25 cellular contexts compared by ENCODE assay signal in the genomic region with DNA sequence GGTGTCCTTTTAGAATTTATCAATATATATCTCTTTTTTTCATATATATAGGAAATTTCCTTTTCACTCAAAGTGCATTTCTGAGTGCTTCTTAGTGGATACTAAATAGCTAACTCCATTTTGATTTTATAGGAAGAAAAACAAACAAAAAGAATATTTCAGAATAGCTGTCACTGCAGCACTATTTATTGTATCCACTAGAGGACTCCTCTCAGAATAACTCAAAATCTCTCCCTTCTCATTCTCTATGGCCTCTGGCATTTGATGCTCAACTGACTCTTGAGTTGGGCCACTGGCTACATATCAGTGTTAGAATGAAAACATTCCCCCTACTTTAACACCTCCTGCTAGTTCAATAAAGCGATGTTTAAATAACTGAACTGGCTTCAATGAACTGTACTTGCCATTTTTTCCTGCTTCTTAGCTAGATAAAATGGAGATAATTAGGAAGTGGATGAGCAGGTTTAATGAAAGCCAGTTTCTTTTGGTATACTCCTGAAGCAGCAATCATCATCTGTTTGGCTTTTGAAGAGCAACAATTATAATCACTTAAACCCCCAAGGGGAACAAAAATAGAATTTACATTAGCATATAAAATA. TPM values are rescaled to one million over a fixed set of nuclear protein-coding genes. Genes with fewer than 3 reads are reported as not detected.
A peak's percentile ranks its signal among the peaks of the same experiment; 100 is the strongest.
DNase-seq lines count a peak whose midpoint lies in the region; ATAC-seq, FAIRE-seq and TF ChIP-seq lines count a peak whose summit lies in the region.
"Had no signal": no experiment of that assay in that cellular context is flagged by ENCODE, and none has a peak within 500 bp of the region (broad histone marks: within the 10 kb centered on the region; RNA-seq: fewer than 3 reads in every experiment).

No MANE protein-coding gene starts in this region.

- H3K27ac ChIP-seq in OCI-LY3 (ENCODE audit: low read length) (no peak overlapping the region), smooth muscle cell (ENCODE audit: low read depth) (no peak overlapping the region)
- H3K27ac ChIP-seq: hepatocyte, neutrophil, tibial artery had no signal

- no peaks in the 10 kb centered on the region for H3K9me3 ChIP-seq in OCI-LY3 (ENCODE audit: insufficient read depth, low read length)
- no peaks in the 10 kb centered on the region for H3K9me3 ChIP-seq in smooth muscle cell (replicated peaks; ENCODE audit: low read depth)
- H3K9me3 ChIP-seq: neutrophil, tibial artery had no signal

- H3K4me3 ChIP-seq in OCI-LY3 (ENCODE audit: low read length) (no peak overlapping the region), epithelial cell of esophagus (ENCODE audit: low read length) (no peak overlapping the region), smooth muscle cell (no peak overlapping the region)
- H3K4me3 ChIP-seq: hepatocyte, tibial artery had no signal

- WGBS in smooth muscle cell (ENCODE audit: low lambda C conversion rate): 81% methylated on average over 1 of the region's 1 CpG

- H2AFZ ChIP-seq in OCI-LY3 (ENCODE audit: low read depth, low read length) (no peak overlapping the region), smooth muscle cell (ENCODE audit: low read depth) (no peak overlapping the region)
- H2AFZ ChIP-seq: hepatocyte had no signal

- TF ChIP-seq CTCF in OCI-LY3 (IDR thresholded peaks at IDR 0.05; ENCODE audit: low read depth, low read length) (peak; percentile 8; the same call in 1 of the 2 replicates), epithelial cell of esophagus (IDR thresholded peaks at IDR 0.05; ENCODE audit: insufficient read depth, low read depth, low read length, missing control alignments) (peak; percentile 42), smooth muscle cell (IDR thresholded peaks at IDR 0.05; ENCODE audit: borderline replicate concordance, insufficient read depth, poor library complexity, severe bottlenecking) (peak; percentile 30)

- no peak for FAIRE-seq in urothelium cell line (lab: Jason Lieb, UNC)
- FAIRE-seq: RCC 7860 had no signal

- peak; percentile 47 for DNase-seq in NCI-H748 (lab: John Stamatoyannopoulos, UW; ENCODE audit: unreplicated experiment)
- no peak for DNase-seq in NCI-H748 treated with DMSO at 0.1 percent for 48 hours (lab: John Stamatoyannopoulos, UW)
- DNase-seq in epithelial cell of esophagus (ENCODE audit: low read depth): no peak
- DNase-seq in smooth muscle cell (lab: John Stamatoyannopoulos, UW; ENCODE audit: unreplicated experiment): no peak
- no peak for DNase-seq in islet precursor cell
- DNase-seq in urothelium cell line (ENCODE audit: low spot score): no peak
- DNase-seq: activated naive CD4-positive, alpha-beta T cell; anterior cingulate cortex; DMS79; effector memory CD8-positive, alpha-beta T cell; kidney glomerular epithelial cell; MV-4-11; NCI-H2029; NCI-H524 treated with DMSO at 0.1 percent for 48 hours; right cardiac atrium; stimulated activated naive B cell treated with anti-CD40 and anti-IgM and Interleukin-4, amounts not matched to agents 10 μg/mL and 1 μg/mL and 100 μg/mL, for 72 hours; SW 1271; tibial artery had no signal

- H3K79me2 ChIP-seq in OCI-LY3 (ENCODE audit: low read length) (no peaks in the 10 kb centered on the region), smooth muscle cell (ENCODE audit: low read depth) (no peaks in the 10 kb centered on the region)
- H3K79me2 ChIP-seq: hepatocyte had no signal

- peaks cover 23% of the 10 kb centered on the region for H3K4me1 ChIP-seq in OCI-LY3 (ENCODE audit: low read length)
- no peaks in the 10 kb centered on the region for H3K4me1 ChIP-seq in smooth muscle cell (ENCODE audit: low read depth)
- H3K4me1 ChIP-seq: tibial artery had no signal

- H3K27me3 ChIP-seq in OCI-LY3 (ENCODE audit: low read depth, low read length): no peaks in the 10 kb centered on the region
- H3K27me3 ChIP-seq in smooth muscle cell (ENCODE audit: low read depth): peaks cover 7% of the 10 kb centered on the region
- H3K27me3 ChIP-seq: neutrophil, tibial artery had no signal

- H4K20me1 ChIP-seq in OCI-LY3 (ENCODE audit: insufficient read depth, low read length) (no peaks in the 10 kb centered on the region), smooth muscle cell (ENCODE audit: low read depth) (no peaks in the 10 kb centered on the region)

- no peak for ATAC-seq in HG03045 (IDR thresholded peaks at IDR 0.05; ENCODE audit: unreplicated experiment)
- ATAC-seq: effector memory CD8-positive, alpha-beta T cell; right cardiac atrium; stimulated activated naive B cell treated with anti-CD40 and anti-IgM and Interleukin-4, amounts not matched to agents 10 μg/mL and 1 μg/mL and 100 μg/mL, for 72 hours had no signal

- H3F3A ChIP-seq in smooth muscle cell (ENCODE audit: low read depth): no peaks in the 10 kb centered on the region

- H3K36me3 ChIP-seq in OCI-LY3 (replicated peaks; ENCODE audit: low read depth, low read length) (no peaks in the 10 kb centered on the region), smooth muscle cell (ENCODE audit: low read depth) (no peaks in the 10 kb centered on the region)
- H3K36me3 ChIP-seq: neutrophil, tibial artery had no signal

- H3K9ac ChIP-seq in OCI-LY3 (ENCODE audit: low read length) (no peak overlapping the region), smooth muscle cell (ENCODE audit: low read depth) (no peak overlapping the region)

- H3K4me2 ChIP-seq in OCI-LY3 (ENCODE audit: low read length): peak overlapping the region; percentile 48
- H3K4me2 ChIP-seq in smooth muscle cell: no peak overlapping the region
- H3K4me2 ChIP-seq: hepatocyte had no signal

RNA-seq across cellular contexts. Expression of a gene that starts 16.6 kb away (rescaled TPM):
- 3.5 and 5.6 TPM in 2 replicates for total RNA-seq in smooth muscle cell
- 2.3 TPM in 1 of 2 replicates, not detected in the other for polyA plus RNA-seq in smooth muscle cell
- total RNA-seq: A673 had no signal
- polyA plus RNA-seq: hepatocyte, IgD-negative memory B cell had no signal
